10 cellular contexts compared by ENCODE assay signal in genomic region chr16:69089091-69089912, GRCh38. TPM values are rescaled to one million over a fixed set of nuclear protein-coding genes. Genes with fewer than 3 reads are reported as not detected.
DNase-seq lines count a peak whose midpoint lies in the region; ATAC-seq, FAIRE-seq and TF ChIP-seq lines count a peak whose summit lies in the region.
"Had no signal": no experiment of that assay in that cellular context is flagged by ENCODE, and none has a peak within 500 bp of the region (broad histone marks: within the 10 kb centered on the region; RNA-seq: fewer than 3 reads in every experiment).

No MANE protein-coding gene starts in this region.

- H3K27ac ChIP-seq in HUES64 (ENCODE audit: low read depth, low read length), result 0 out of 2 replicates have a peak overlapping the region, but pooled peaks have one; percentile 23
- H3K27ac ChIP-seq in HepG2 (ENCODE audit: extremely low read length, insufficient read depth, low read length), result peak overlapping the region; percentile 2
- H3K27ac ChIP-seq: SJCRH30 had no signal

- H3K4me3 ChIP-seq in HUES64 (ENCODE audit: low read length), result no peak overlapping the region
- H3K4me3 ChIP-seq in HepG2 (replicated peaks in 1 of 3; ENCODE audit: insufficient read depth in 1 of 3, low read depth in 2 of 3, low read length in 3 of 3), result peak overlapping the region; percentile 29 to 67 (median 34)
- H3K4me3 ChIP-seq: SJCRH30 had no signal

- H3K4me1 Mint-ChIP-seq in activated T-cell treated with anti-CD3 and anti-CD28 coated beads, Interleukin-2, amount 50 U/mL, for 4 hours (ENCODE audit: low read depth), result peaks cover 8% of the 10 kb centered on the region

- H3K9me3 ChIP-seq in HUES64 (ENCODE audit: insufficient read depth, low read depth, low read length) (no peaks in the 10 kb centered on the region), HepG2 (ENCODE audit: low read length) (no peaks in the 10 kb centered on the region)
- H3K9me3 ChIP-seq: SJCRH30 had no signal

- intact Hi-C loops in HepG2 (cut with micrococcal nuclease; ENCODE audit: unreplicated experiment), result no loop called here

- BruUV-seq in HepG2 (replicated peaks; lab: Mats Ljungman, UMichigan), result no TSS peak

- no peaks in the 10 kb centered on the region for H3K27me3 Mint-ChIP-seq in activated T-cell treated with anti-CD3 and anti-CD28 coated beads, Interleukin-2, amount 50 U/mL, for 4 hours (ENCODE audit: low read depth)

- no peaks in the 10 kb centered on the region for H3K79me2 ChIP-seq in HepG2 (ENCODE audit: insufficient read depth, low read length)

- TF ChIP-seq EP300 in HepG2 (IDR thresholded peaks at IDR 0.05; ENCODE audit: low read depth in 2 of 2, low read length in 2 of 2), result peak; percentile 39 to 83
- TF ChIP-seq EP300 in HepG2 (CRISPR knock-in tag; IDR thresholded peaks at IDR 0.05; ENCODE audit: borderline replicate concordance), result no peak

- peak; percentile 49 for DNase-seq in DMS53 (lab: John Stamatoyannopoulos, UW)
- no peak for DNase-seq in activated T-cell treated with anti-CD3 and anti-CD28 coated beads, Interleukin-2, amount 50 U/mL, for 4 hours
- peak; percentile 72 for DNase-seq in HepG2 (ENCODE audit: low spot score)
- no peak for DNase-seq in globus pallidus (ENCODE audit: low spot score)
- no peak for DNase-seq in COR-L47 (lab: John Stamatoyannopoulos, UW)
- DNase-seq in AG20443 (ENCODE audit: low spot score), result no peak

- H3K27me3 ChIP-seq in HUES64 (ENCODE audit: insufficient read depth, low read length), result no peaks in the 10 kb centered on the region
- H3K27me3 ChIP-seq in HepG2 (ENCODE audit: control insufficient read depth in 1 of 2, insufficient read depth in 2 of 2, low read length in 2 of 2), result no peaks in the 10 kb centered on the region
- H3K27me3 ChIP-seq: SJCRH30 had no signal

- 62% methylated on average over 16 of the region's 16 CpGs for WGBS in HUES64
- WGBS in HepG2 (ENCODE audit: low lambda C conversion rate), result 9% methylated on average over 12 of the region's 16 CpGs

- in situ Hi-C loops in HepG2 (cut with HindIII; ENCODE audit: extremely low pct_ligation_motif_present, low pct_unique_long_range_greater_than_20kb), result no loop called here

- H3K9ac ChIP-seq in HUES64 (ENCODE audit: low read depth, low read length) (peak overlapping the region; percentile 50; the same call in 1 of the 2 replicates), HepG2 (ENCODE audit: insufficient read depth, low read depth, low read length) (peak overlapping the region; percentile 50)

- TF ChIP-seq CTCF in HepG2 (CRISPR knock-in tag; IDR thresholded peaks at IDR 0.05), result no peak

- peaks cover 18% of the 10 kb centered on the region for H3K4me1 ChIP-seq in HUES64 (ENCODE audit: insufficient read depth, low read length)
- H3K4me1 ChIP-seq in HepG2 (ENCODE audit: insufficient read depth, low read length), result peaks cover 38% of the 10 kb centered on the region

- H4K20me1 ChIP-seq in HepG2 (ENCODE audit: insufficient read depth, low read length), result no peaks in the 10 kb centered on the region

- POLR2A ChIA-PET in HepG2 (lab: Yijun Ruan, JAX), result interaction anchor here (0.8 to 1.8 kb wide), 3 partner anchors 11 to 44 kb away, joined by 3 to 9 read pairs (median 3); partner anchors contain the start of gene HAS3

- no peak for TF ChIP-seq RAD21 in HepG2 (CRISPR knock-in tag; IDR thresholded peaks at IDR 0.05)

- no peaks in the 10 kb centered on the region for H3K9me3 Mint-ChIP-seq in activated T-cell treated with anti-CD3 and anti-CD28 coated beads, Interleukin-2, amount 50 U/mL, for 4 hours

- peak overlapping the region; percentile 88 for H3K4me2 ChIP-seq in HepG2 (ENCODE audit: low read depth, low read length)

- peak; percentile 71 for FAIRE-seq in HepG2 (lab: Jason Lieb, UNC)
- FAIRE-seq: endometrium had no signal

- H3K36me3 ChIP-seq in HUES64 (ENCODE audit: insufficient read depth, low read length) (no peaks in the 10 kb centered on the region), HepG2 (replicated peaks in 1 of 2; ENCODE audit: control insufficient read depth in 1 of 2, insufficient read depth in 2 of 2, low read length in 2 of 2) (no peaks in the 10 kb centered on the region; a peak in 1 of 5 replicates)
- H3K36me3 ChIP-seq: SJCRH30 had no signal

- no peak overlapping the region for H3K4me3 Mint-ChIP-seq in activated T-cell treated with anti-CD3 and anti-CD28 coated beads, Interleukin-2, amount 50 U/mL, for 4 hours

- peak overlapping the region; percentile 25 for H2AFZ ChIP-seq in HepG2 (ENCODE audit: low read length)

- peak; percentile 78 to 80 for ATAC-seq in activated T-cell treated with anti-CD3 and anti-CD28 coated beads, Interleukin-2, amount 50 U/mL, for 4 hours
- ATAC-seq in HepG2 (peak; percentile 96), HG03442 (IDR thresholded peaks at IDR 0.05; ENCODE audit: unreplicated experiment) (no peak)

- peaks cover 5% of the 10 kb centered on the region for H3K36me3 Mint-ChIP-seq in activated T-cell treated with anti-CD3 and anti-CD28 coated beads, Interleukin-2, amount 50 U/mL, for 4 hours (ENCODE audit: insufficient read depth)

- CTCF ChIA-PET in HepG2 (lab: Yijun Ruan, JAX; ENCODE audit: low intra/inter-chr PET ratio, low total read pairs), result no interaction called here

- peak in 1 of 2 experiments; percentile 62; a peak in 1 of 4 replicates for TF ChIP-seq POLR2A in HepG2 (IDR thresholded peaks at IDR 0.05; ENCODE audit: insufficient read depth in 1 of 2, low read depth in 2 of 2, low read length in 2 of 2)

RNA-seq across cellular contexts. Expression of gene HAS3, which starts 16.2 kb away (rescaled TPM):
- 50.0 TPM for polyA plus RNA-seq in HUES64 (2013, experiment 1 of 2)
- 43.6 TPM for polyA plus RNA-seq in HUES64 (2013, experiment 2 of 2)
- 1 to 10 TPM in 2 of 3 donors, under 1 TPM in 1; 0.58 to 1.7 (median 1.3) TPM for total RNA-seq in activated T-cell treated with anti-CD3 and anti-CD28 coated beads, Interleukin-2, amount 50 U/mL, for 4 hours
- total RNA-seq in HepG2 (2016; rRNA removed; fragmentation: Illumina TruSeq; extraction: Trizol), result 0.04 TPM in 1 of 2 replicates, not detected in the other
- 0.09 TPM in 1 of 2 replicates, not detected in the other for total RNA-seq in HepG2 (2016; cell fraction: cytosol; rRNA removed; fragmentation: Illumina TruSeq; extraction: Trizol; ENCODE audit: low read depth)
- 0.13 and 0.36 TPM in 2 replicates for total RNA-seq in HepG2 (2016; cell fraction: insoluble cytoplasmic fraction; rRNA removed; fragmentation: Illumina TruSeq; extraction: Trizol)
- 0.14 and 0.19 TPM in 2 replicates for total RNA-seq in HepG2 (2016; cell fraction: membrane; rRNA removed; fragmentation: Illumina TruSeq; extraction: Trizol)
- 0.19 and 0.22 TPM in 2 replicates for total RNA-seq in HepG2 (2016; cell fraction: nucleus; rRNA removed; fragmentation: Illumina TruSeq; extraction: Trizol)
- 0.30 and 0.64 TPM in 2 replicates for polyA plus RNA-seq in HepG2 (2011; rRNA removed)
- polyA plus RNA-seq in HepG2 (2011; cell fraction: cytosol; rRNA removed), result 0.28 and 0.32 TPM in 2 replicates
- polyA plus RNA-seq in HepG2 (2011; cell fraction: nucleus; rRNA removed), result 1.3 and 1.4 TPM in 2 replicates
- polyA plus RNA-seq in HepG2 (2012), result 0.47 and 0.52 TPM in 2 replicates
- 0.10 TPM in 1 of 2 replicates, not detected in the other for polyA plus RNA-seq in HepG2 (2016; cell fraction: cytosol; fragmentation: Illumina TruSeq; extraction: Trizol; ENCODE audit: low read depth)
- 0.09 and 0.12 TPM in 2 replicates for polyA plus RNA-seq in HepG2 (2016; cell fraction: insoluble cytoplasmic fraction; fragmentation: Illumina TruSeq; extraction: Trizol; ENCODE audit: low read depth)
- polyA plus RNA-seq in HepG2 (2016; cell fraction: membrane; fragmentation: Illumina TruSeq; extraction: Trizol; ENCODE audit: low read depth), result 0.08 and 0.29 TPM in 2 replicates
- 0.79 and 0.96 TPM in 2 replicates for polyA plus RNA-seq in HepG2 (2016; cell fraction: nucleus; fragmentation: Illumina TruSeq; extraction: Trizol; ENCODE audit: insufficient read depth, low read depth)
- polyA minus RNA-seq in HepG2 (2011; rRNA and poly(A)+ RNA removed; ENCODE audit: low replicate concordance), result 1.4 and 2.2 TPM in 2 replicates
- 0.30 TPM in 1 of 2 replicates, not detected in the other for polyA minus RNA-seq in HepG2 (2011; cell fraction: cytosol; rRNA and poly(A)+ RNA removed)
- 0.99 and 1.4 TPM in 2 replicates for polyA minus RNA-seq in HepG2 (2011; cell fraction: nucleus; rRNA and poly(A)+ RNA removed)

RNA-seq across cellular contexts. Expression of gene CHTF8, which starts 43.1 kb away (rescaled TPM):
- 115 TPM for polyA plus RNA-seq in HUES64 (2013, experiment 1 of 2)
- 120 TPM for polyA plus RNA-seq in HUES64 (2013, experiment 2 of 2)
- 100 to 1,000 TPM; 102 to 126 (median 106) TPM for total RNA-seq in activated T-cell treated with anti-CD3 and anti-CD28 coated beads, Interleukin-2, amount 50 U/mL, for 4 hours
- 37.2 and 64.1 TPM in 2 replicates for total RNA-seq in HepG2 (2016; rRNA removed; fragmentation: Illumina TruSeq; extraction: Trizol)
- 15.9 and 16.0 TPM in 2 replicates for total RNA-seq in HepG2 (2016; cell fraction: cytosol; rRNA removed; fragmentation: Illumina TruSeq; extraction: Trizol; ENCODE audit: low read depth)
- 45.2 and 61.3 TPM in 2 replicates for total RNA-seq in HepG2 (2016; cell fraction: insoluble cytoplasmic fraction; rRNA removed; fragmentation: Illumina TruSeq; extraction: Trizol)
- 36.4 and 42.2 TPM in 2 replicates for total RNA-seq in HepG2 (2016; cell fraction: membrane; rRNA removed; fragmentation: Illumina TruSeq; extraction: Trizol)
- 25.4 and 28.1 TPM in 2 replicates for total RNA-seq in HepG2 (2016; cell fraction: nucleus; rRNA removed; fragmentation: Illumina TruSeq; extraction: Trizol)
- polyA plus RNA-seq in HepG2 (2011; rRNA removed), result 67.5 and 74.3 TPM in 2 replicates
- 71.6 and 77.6 TPM in 2 replicates for polyA plus RNA-seq in HepG2 (2011; cell fraction: cytosol; rRNA removed)
- 34.1 and 36.4 TPM in 2 replicates for polyA plus RNA-seq in HepG2 (2011; cell fraction: nucleus; rRNA removed)
- 47.0 and 51.3 TPM in 2 replicates for polyA plus RNA-seq in HepG2 (2012)
- polyA plus RNA-seq in HepG2 (2016; cell fraction: cytosol; fragmentation: Illumina TruSeq; extraction: Trizol; ENCODE audit: low read depth), result 18.3 and 28.8 TPM in 2 replicates
- 123 and 124 TPM in 2 replicates for polyA plus RNA-seq in HepG2 (2016; cell fraction: insoluble cytoplasmic fraction; fragmentation: Illumina TruSeq; extraction: Trizol; ENCODE audit: low read depth)
- 44.9 and 57.1 TPM in 2 replicates for polyA plus RNA-seq in HepG2 (2016; cell fraction: membrane; fragmentation: Illumina TruSeq; extraction: Trizol; ENCODE audit: low read depth)
- 55.2 and 67.8 TPM in 2 replicates for polyA plus RNA-seq in HepG2 (2016; cell fraction: nucleus; fragmentation: Illumina TruSeq; extraction: Trizol; ENCODE audit: insufficient read depth, low read depth)
- 127 and 272 TPM in 2 replicates for polyA minus RNA-seq in HepG2 (2011; rRNA and poly(A)+ RNA removed; ENCODE audit: low replicate concordance)
- polyA minus RNA-seq in HepG2 (2011; cell fraction: cytosol; rRNA and poly(A)+ RNA removed), result 48.2 and 50.4 TPM in 2 replicates
- polyA minus RNA-seq in HepG2 (2011; cell fraction: nucleus; rRNA and poly(A)+ RNA removed), result 17.3 and 20.1 TPM in 2 replicates

RNA-seq across cellular contexts. Expression of gene UTP4, which starts 43.1 kb away (rescaled TPM):
- 90.1 TPM for polyA plus RNA-seq in HUES64 (2013, experiment 1 of 2)
- 78.6 TPM for polyA plus RNA-seq in HUES64 (2013, experiment 2 of 2)
- total RNA-seq in activated T-cell treated with anti-CD3 and anti-CD28 coated beads, Interleukin-2, amount 50 U/mL, for 4 hours, result 100 to 1,000 TPM; 186 to 204 (median 197) TPM
- total RNA-seq in HepG2 (2016; rRNA removed; fragmentation: Illumina TruSeq; extraction: Trizol), result 30.0 and 57.1 TPM in 2 replicates
- 37.9 and 40.6 TPM in 2 replicates for total RNA-seq in HepG2 (2016; cell fraction: cytosol; rRNA removed; fragmentation: Illumina TruSeq; extraction: Trizol; ENCODE audit: low read depth)
- total RNA-seq in HepG2 (2016; cell fraction: insoluble cytoplasmic fraction; rRNA removed; fragmentation: Illumina TruSeq; extraction: Trizol), result 26.3 and 63.5 TPM in 2 replicates
- 33.1 and 34.6 TPM in 2 replicates for total RNA-seq in HepG2 (2016; cell fraction: membrane; rRNA removed; fragmentation: Illumina TruSeq; extraction: Trizol)
- 37.9 and 38.1 TPM in 2 replicates for total RNA-seq in HepG2 (2016; cell fraction: nucleus; rRNA removed; fragmentation: Illumina TruSeq; extraction: Trizol)
- 85.8 and 91.2 TPM in 2 replicates for polyA plus RNA-seq in HepG2 (2011; rRNA removed)
- polyA plus RNA-seq in HepG2 (2011; cell fraction: cytosol; rRNA removed), result 70.4 and 88.9 TPM in 2 replicates
- 58.2 and 63.9 TPM in 2 replicates for polyA plus RNA-seq in HepG2 (2011; cell fraction: nucleus; rRNA removed)
- 65.9 and 68.1 TPM in 2 replicates for polyA plus RNA-seq in HepG2 (2012)
- 21.9 and 27.0 TPM in 2 replicates for polyA plus RNA-seq in HepG2 (2016; cell fraction: cytosol; fragmentation: Illumina TruSeq; extraction: Trizol; ENCODE audit: low read depth)
- polyA plus RNA-seq in HepG2 (2016; cell fraction: insoluble cytoplasmic fraction; fragmentation: Illumina TruSeq; extraction: Trizol; ENCODE audit: low read depth), result 119 and 121 TPM in 2 replicates
- 30.9 and 36.3 TPM in 2 replicates for polyA plus RNA-seq in HepG2 (2016; cell fraction: membrane; fragmentation: Illumina TruSeq; extraction: Trizol; ENCODE audit: low read depth)
- 71.6 and 78.5 TPM in 2 replicates for polyA plus RNA-seq in HepG2 (2016; cell fraction: nucleus; fragmentation: Illumina TruSeq; extraction: Trizol; ENCODE audit: insufficient read depth, low read depth)
- 126 and 208 TPM in 2 replicates for polyA minus RNA-seq in HepG2 (2011; rRNA and poly(A)+ RNA removed; ENCODE audit: low replicate concordance)
- polyA minus RNA-seq in HepG2 (2011; cell fraction: cytosol; rRNA and poly(A)+ RNA removed), result 51.0 and 51.2 TPM in 2 replicates
- 59.6 and 65.4 TPM in 2 replicates for polyA minus RNA-seq in HepG2 (2011; cell fraction: nucleus; rRNA and poly(A)+ RNA removed)

Comparison
In these comparisons a context has a peak if more than half of its experiments do, and no peak if none do; other contexts are left out.
1. DNase-seq: peak in DMS53 (single experiment) and HepG2 (single experiment); none in activated T-cell treated with anti-CD3 and anti-CD28 coated beads, Interleukin-2, amount 50 U/mL, for 4 hours (single experiment), globus pallidus (single experiment), COR-L47 (single experiment) and AG20443 (single experiment).